9 cellular contexts compared by ENCODE assay signal in the genomic region with DNA sequence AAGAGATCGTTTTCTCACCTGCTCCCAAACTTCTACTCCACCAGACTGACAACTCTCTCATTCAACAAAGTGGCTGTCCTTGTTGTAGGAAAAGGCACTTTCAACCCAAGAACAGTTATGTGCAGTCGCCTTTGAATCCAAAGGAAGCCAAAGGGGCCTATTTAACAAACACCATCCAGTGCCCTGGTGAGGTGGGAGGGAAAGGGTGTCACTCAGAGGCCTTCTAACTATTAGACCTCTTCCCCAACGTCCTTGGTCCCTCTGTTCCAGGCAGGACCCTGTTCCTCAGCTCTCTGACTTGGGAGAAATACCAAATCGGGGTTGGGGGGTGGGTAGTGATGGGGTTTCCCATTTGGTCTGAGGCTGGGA. TPM values are rescaled to one million over a fixed set of nuclear protein-coding genes. Genes with fewer than 3 reads are reported as not detected.
DNase-seq lines count a peak whose midpoint lies in the region; ATAC-seq, FAIRE-seq and TF ChIP-seq lines count a peak whose summit lies in the region.
"Had no signal": no experiment of that assay in that cellular context is flagged by ENCODE, and none has a peak within 500 bp of the region (broad histone marks: within the 10 kb centered on the region; RNA-seq: fewer than 3 reads in every experiment).

No MANE protein-coding gene starts in this region.

- no peak overlapping the region for H2AFZ ChIP-seq in OCI-LY1 (ENCODE audit: low read length)
- no peak overlapping the region for H2AFZ ChIP-seq in endothelial cell of umbilical vein (ENCODE audit: low read depth, low read length)

- no TSS peak for BruUV-seq in endothelial cell of umbilical vein (replicated peaks; lab: Mats Ljungman, UMichigan)

- POLR2A ChIA-PET in endothelial cell of umbilical vein (lab: Charles Lee) = interaction anchor here (0.6 kb wide), 1 partner anchor 96 kb away, joined by 4 read pairs; no protein-coding TSS in a partner anchor

- H3K4me3 ChIP-seq in OCI-LY1 (ENCODE audit: low read depth, low read length, poor library complexity, severe bottlenecking) (no peak overlapping the region), endothelial cell of umbilical vein (replicated peaks in 1 of 3; ENCODE audit: insufficient read depth in 1 of 3, low read depth in 1 of 3, low read length in 3 of 3) (peak overlapping the region in 2 of 3 experiments; percentile 31 to 94)
- H3K4me3 ChIP-seq: lung had no signal

- peaks cover 14% of the 10 kb centered on the region; the same call in 1 of the 2 replicates for H3K36me3 ChIP-seq in ES-I3 (ENCODE audit: insufficient read depth, low read length)
- no peaks in the 10 kb centered on the region for H3K36me3 ChIP-seq in OCI-LY1 (ENCODE audit: insufficient read depth, low read length)
- peaks cover 2 to 4% of the 10 kb centered on the region in 2 experiments for H3K36me3 ChIP-seq in endothelial cell of umbilical vein (ENCODE audit: control insufficient read depth in 2 of 2, extremely low read depth in 1 of 2, insufficient read depth in 2 of 2, low read length in 2 of 2)

- H3K9me2 ChIP-seq in OCI-LY1 (ENCODE audit: low read depth, low read length) = no peaks in the 10 kb centered on the region

- H3K4me1 Mint-ChIP-seq in progenitor cell of endocrine pancreas (ENCODE audit: low read depth) = peaks cover 18% of the 10 kb centered on the region

- peaks cover 7% of the 10 kb centered on the region for H3K36me3 Mint-ChIP-seq in progenitor cell of endocrine pancreas (ENCODE audit: insufficient read depth)

- intact Hi-C loops in endothelial cell of umbilical vein (cut with micrococcal nuclease) = loop anchor here (1.0 to 5.0 kb wide), 2 partner anchors 72 to 474 kb away; partner anchors contain the start of genes PPM1A and SIX1

- ATAC-seq in HG03159 (IDR thresholded peaks at IDR 0.05; ENCODE audit: unreplicated experiment) = no peak
- ATAC-seq in GM21737 (IDR thresholded peaks at IDR 0.05; ENCODE audit: unreplicated experiment) = no peak

- H3K27ac ChIP-seq in OCI-LY1 (ENCODE audit: low read depth, low read length, poor library complexity, severe bottlenecking) (no peak overlapping the region), endothelial cell of umbilical vein (ENCODE audit: insufficient read depth, low read depth, low read length) (no peak overlapping the region), substantia nigra (ENCODE audit: low read depth, low read length, poor library complexity, severe bottlenecking) (no peak overlapping the region)

- no peaks in the 10 kb centered on the region for H3K9me3 ChIP-seq in ES-I3 (ENCODE audit: control insufficient read depth, insufficient read depth, low read length)
- no peaks in the 10 kb centered on the region for H3K9me3 ChIP-seq in OCI-LY1 (ENCODE audit: low read length)
- H3K9me3 ChIP-seq in endothelial cell of umbilical vein (replicated peaks; ENCODE audit: control insufficient read depth, insufficient read depth, low read length) = no peaks in the 10 kb centered on the region

- H4K20me1 ChIP-seq in OCI-LY1 (ENCODE audit: insufficient read depth, low read length) = no peaks in the 10 kb centered on the region
- peaks cover 2% of the 10 kb centered on the region for H4K20me1 ChIP-seq in endothelial cell of umbilical vein (replicated peaks; ENCODE audit: control insufficient read depth, extremely low read depth, insufficient read depth, low read length)

- no peaks in the 10 kb centered on the region for H3K9me1 ChIP-seq in endothelial cell of umbilical vein (replicated peaks; ENCODE audit: control insufficient read depth, extremely low read depth, insufficient read depth, low read length)

- TF ChIP-seq CTCF in OCI-LY1 (IDR thresholded peaks at IDR 0.05; ENCODE audit: low read length) (no peak), endothelial cell of umbilical vein (IDR thresholded peaks at IDR 0.05; ENCODE audit: extremely low read depth in 1 of 2, insufficient read depth in 1 of 2, low read depth in 1 of 2, low read length in 2 of 2) (no peak), progenitor cell of endocrine pancreas (IDR thresholded peaks at IDR 0.05; ENCODE audit: unreplicated experiment) (no peak)

- H3K79me2 ChIP-seq in OCI-LY1 (ENCODE audit: insufficient read depth, low read length) = no peaks in the 10 kb centered on the region
- peaks cover 2% of the 10 kb centered on the region for H3K79me2 ChIP-seq in endothelial cell of umbilical vein (ENCODE audit: control insufficient read depth, insufficient read depth, low read length)

- peak overlapping the region; percentile 90 for H3K27ac Mint-ChIP-seq in progenitor cell of endocrine pancreas

- no peaks in the 10 kb centered on the region for H3K9me3 Mint-ChIP-seq in progenitor cell of endocrine pancreas (ENCODE audit: low read depth)

- no peaks in the 10 kb centered on the region for H3F3A ChIP-seq in OCI-LY1 (ENCODE audit: insufficient read depth, low read length)

- H3K27me3 ChIP-seq in OCI-LY1 (ENCODE audit: insufficient read depth, low read length) = no peaks in the 10 kb centered on the region
- no peaks in the 10 kb centered on the region for H3K27me3 ChIP-seq in endothelial cell of umbilical vein (ENCODE audit: control insufficient read depth in 2 of 2, insufficient read depth in 2 of 2, low read length in 2 of 2)

- dilution Hi-C loops in endothelial cell of umbilical vein (cut with MboI; ENCODE audit: extremely low pct_ligation_motif_present, low sequenced_read_pairs) = no loop called here

- H3K4me1 ChIP-seq in ES-I3 (ENCODE audit: insufficient read depth, low read length) = peaks cover 16% of the 10 kb centered on the region
- peaks cover 7% of the 10 kb centered on the region for H3K4me1 ChIP-seq in OCI-LY1 (ENCODE audit: insufficient read depth, low read length, severe bottlenecking)
- H3K4me1 ChIP-seq in endothelial cell of umbilical vein (ENCODE audit: control insufficient read depth, extremely low read depth, insufficient read depth, low read length) = peaks cover 8% of the 10 kb centered on the region

- H3K4me2 ChIP-seq in OCI-LY1 (ENCODE audit: low read length) (0 out of 2 replicates have a peak overlapping the region, but pooled peaks have one; percentile 22), endothelial cell of umbilical vein (ENCODE audit: insufficient read depth, low read length) (peak overlapping the region; percentile 21)

- no peak for TF ChIP-seq POLR2A in endothelial cell of umbilical vein (IDR thresholded peaks at IDR 0.05; ENCODE audit: low read depth, low read length)

- H3K9ac ChIP-seq in ES-I3 (ENCODE audit: low read depth, low read length) (peak overlapping the region; percentile 93), OCI-LY1 (ENCODE audit: low read length) (no peak overlapping the region), endothelial cell of umbilical vein (replicated peaks; ENCODE audit: extremely low read depth, insufficient read depth, low read length) (peak overlapping the region; percentile 17)

- CTCF ChIA-PET in endothelial cell of umbilical vein (lab: Charles Lee) = interaction anchor here (1.0 to 3.8 kb wide), 2 partner anchors 64 to 532 kb away, joined by 3 to 15 read pairs; no protein-coding TSS in a partner anchor

- H3K4me3 Mint-ChIP-seq in progenitor cell of endocrine pancreas (ENCODE audit: low read depth) = peak overlapping the region; percentile 96

- DNase-seq in endothelial cell of umbilical vein (ENCODE audit: low read depth, low spot score) (no peak), progenitor cell of endocrine pancreas (ENCODE audit: low spot score, unreplicated experiment) (no peak), substantia nigra (lab: John Stamatoyannopoulos, UW) (no peak), globus pallidus (ENCODE audit: low spot score) (no peak)

- H3K27me3 Mint-ChIP-seq in progenitor cell of endocrine pancreas = no peaks in the 10 kb centered on the region

- FAIRE-seq in endothelial cell of umbilical vein (lab: Jason Lieb, UNC) = no peak

TF ChIP-seq in endothelial cell of umbilical vein, 7 proteins besides CTCF, POLR2A, EP300 and RAD21:
- TF ChIP-seq EZH2 (IDR thresholded peaks at IDR 0.05; ENCODE audit: borderline replicate concordance, low read depth, low read length, severe bottlenecking) = no peak
- TF ChIP-seq JUN (IDR thresholded peaks at IDR 0.05; ENCODE audit: borderline replicate concordance, insufficient read depth, insufficient read length, low read depth) = no peak
- TF ChIP-seq GATA2 (IDR thresholded peaks at IDR 0.05; ENCODE audit: insufficient read depth, insufficient read length, low read depth, low read length) = no peak
- TF ChIP-seq, protein P1, sequence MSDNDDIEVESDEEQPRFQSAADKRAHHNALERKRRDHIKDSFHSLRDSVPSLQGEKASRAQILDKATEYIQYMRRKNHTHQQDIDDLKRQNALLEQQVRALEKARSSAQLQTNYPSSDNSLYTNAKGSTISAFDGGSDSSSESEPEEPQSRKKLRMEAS (IDR thresholded peaks at IDR 0.05; ENCODE audit: insufficient read depth, insufficient read length) = no peak
- TF ChIP-seq FOS (IDR thresholded peaks at IDR 0.05; ENCODE audit: borderline replicate concordance, insufficient read depth, low read length) = no peak
- TF ChIP-seq MYC (IDR thresholded peaks at IDR 0.05; ENCODE audit: low read depth, low read length) = no peak
- no peak for TF ChIP-seq POLR2AphosphoS5 (IDR thresholded peaks at IDR 0.05; ENCODE audit: insufficient read depth, low read depth, low read length)

RNA-seq across cellular contexts. Expression of gene SIX4, which starts 3.2 kb away (rescaled TPM):
- total RNA-seq in endothelial cell of umbilical vein = 4.7 and 7.5 TPM in 2 replicates
- polyA plus RNA-seq in endothelial cell of umbilical vein = 1.8 and 2.1 TPM in 2 replicates
- polyA plus RNA-seq in endothelial cell of umbilical vein (2011; cell fraction: cytosol; rRNA removed) = 1.6 and 2.1 TPM in 2 replicates
- 2.6 and 2.9 TPM in 2 replicates for polyA plus RNA-seq in endothelial cell of umbilical vein (2011; cell fraction: nucleus; rRNA removed)
- polyA plus RNA-seq in endothelial cell of umbilical vein (2012) = 2.0 and 2.1 TPM in 2 replicates
- 5.5 and 9.0 TPM in 2 replicates for polyA minus RNA-seq in endothelial cell of umbilical vein
- 7.1 TPM for polyA minus RNA-seq in endothelial cell of umbilical vein (2011; cell fraction: cytosol; rRNA and poly(A)+ RNA removed)
- 2.7 and 5.0 TPM in 2 replicates for polyA minus RNA-seq in endothelial cell of umbilical vein (2011; cell fraction: nucleus; rRNA and poly(A)+ RNA removed)
- 20.4 and 21.7 TPM in 2 replicates for total RNA-seq in progenitor cell of endocrine pancreas

RNA-seq across cellular contexts. Expression of gene MNAT1, which starts 13.6 kb away (rescaled TPM):
- 55.7 and 58.0 TPM in 2 replicates for total RNA-seq in endothelial cell of umbilical vein
- polyA plus RNA-seq in endothelial cell of umbilical vein = 32.9 and 35.7 TPM in 2 replicates
- polyA plus RNA-seq in endothelial cell of umbilical vein (2011; cell fraction: cytosol; rRNA removed) = 50.8 and 52.6 TPM in 2 replicates
- 37.5 and 37.6 TPM in 2 replicates for polyA plus RNA-seq in endothelial cell of umbilical vein (2011; cell fraction: nucleus; rRNA removed)
- polyA plus RNA-seq in endothelial cell of umbilical vein (2012) = 37.0 and 59.1 TPM in 2 replicates
- 35.9 and 49.4 TPM in 2 replicates for polyA minus RNA-seq in endothelial cell of umbilical vein
- 16.3 TPM for polyA minus RNA-seq in endothelial cell of umbilical vein (2011; cell fraction: cytosol; rRNA and poly(A)+ RNA removed)
- 91.2 and 106 TPM in 2 replicates for polyA minus RNA-seq in endothelial cell of umbilical vein (2011; cell fraction: nucleus; rRNA and poly(A)+ RNA removed)
- 51.1 and 54.1 TPM in 2 replicates for total RNA-seq in progenitor cell of endocrine pancreas
